In the genomic region with DNA sequence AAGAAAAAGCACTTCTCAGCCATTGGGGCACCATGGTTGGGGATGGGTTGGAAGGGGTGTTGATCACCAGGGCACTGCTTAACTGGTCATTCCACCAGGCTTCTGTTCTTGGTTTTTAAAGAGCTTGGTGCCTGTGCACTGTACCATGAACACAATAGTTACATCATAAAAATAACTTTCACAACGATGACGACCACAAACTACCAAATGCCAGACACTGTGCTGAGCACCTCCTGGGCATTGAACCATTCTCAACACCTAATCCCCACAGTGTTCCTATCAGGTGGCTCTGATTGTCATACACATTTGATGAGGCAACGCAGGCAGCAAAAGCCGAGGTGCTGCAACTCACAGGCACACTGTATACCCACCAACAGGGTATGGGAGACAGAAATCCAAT, we compare ENCODE assay signal across 16 cellular contexts.
DNase-seq lines count a peak whose midpoint lies in the region; ATAC-seq, FAIRE-seq and TF ChIP-seq lines count a peak whose summit lies in the region.
"Had no signal": no experiment of that assay in that cellular context is flagged by ENCODE, and none has a peak within 500 bp of the region (broad histone marks: within the 10 kb centered on the region; RNA-seq: fewer than 3 reads in every experiment).

No MANE protein-coding gene starts in this region.

- TF ChIP-seq POLR2A in sigmoid colon (IDR thresholded peaks at IDR 0.05): no peak

- H3K27ac Mint-ChIP-seq in activated T-helper 2 cell treated with anti-CD3 and anti-CD28 coated beads, Interferon-gamma antibody, Interleukin-2, Interleukin-4, amounts not matched to agents 10 μg/mL and 5 μg/mL and 100 μg/mL, durations not matched to agents 14 hours and 24 hours and 36 hours: no peak overlapping the region
- H3K27ac Mint-ChIP-seq: CD8-positive, alpha-beta T cell; H9 had no signal

- FAIRE-seq in RCC 7860 (lab: Jason Lieb, UNC): peak; percentile 69
- FAIRE-seq: A549 had no signal

- no peaks in the 10 kb centered on the region for H3K36me3 Mint-ChIP-seq in activated T-helper 2 cell treated with anti-CD3 and anti-CD28 coated beads, Interferon-gamma antibody, Interleukin-2, Interleukin-4, amounts not matched to agents 10 μg/mL and 5 μg/mL and 100 μg/mL, durations not matched to agents 14 hours and 24 hours and 36 hours (ENCODE audit: low read depth)
- H3K36me3 Mint-ChIP-seq: CD8-positive, alpha-beta T cell had no signal

- intact Hi-C loops in sigmoid colon (cut with DNase I): no loop called here
- intact Hi-C loops in activated T-helper 2 cell treated with anti-CD3 and anti-CD28 coated beads, Interferon-gamma antibody, Interleukin-2, Interleukin-4, amounts not matched to agents 10 μg/mL and 5 μg/mL and 100 μg/mL, durations not matched to agents 14 hours and 24 hours and 36 hours (cut with micrococcal nuclease): no loop called here

- in situ Hi-C loops in ACHN (cut with HindIII; ENCODE audit: low pct_ligation_motif_present, low pct_unique_long_range_greater_than_20kb, low sequenced_read_pairs): no loop called here

- 78 to 88% methylated on average over 4 of the region's 4 CpGs for WGBS in sigmoid colon, 2 donors

- no peak overlapping the region for H3K4me3 Mint-ChIP-seq in activated T-helper 2 cell treated with anti-CD3 and anti-CD28 coated beads, Interferon-gamma antibody, Interleukin-2, Interleukin-4, amounts not matched to agents 10 μg/mL and 5 μg/mL and 100 μg/mL, durations not matched to agents 14 hours and 24 hours and 36 hours (ENCODE audit: low read depth)
- H3K4me3 Mint-ChIP-seq: CD8-positive, alpha-beta T cell; H9 had no signal

- no peak overlapping the region for H3K4me3 ChIP-seq in sigmoid colon
- H3K4me3 ChIP-seq: A549; BLaER1 treated with 17β-estradiol and CSF1 and Interleukin-3, amounts not matched to agents 10 nM and 100 nM had no signal

- no peaks in the 10 kb centered on the region for H3K9me3 ChIP-seq in sigmoid colon
- H3K9me3 ChIP-seq: A549; BLaER1 treated with 17β-estradiol and CSF1 and Interleukin-3, amounts not matched to agents 10 nM and 100 nM had no signal

- H3K27me3 ChIP-seq in sigmoid colon: peaks cover 0 to 35% (median 4%) of the 10 kb centered on the region in 3 donors
- H3K27me3 ChIP-seq: BLaER1 treated with 17β-estradiol and CSF1 and Interleukin-3, amounts not matched to agents 10 nM and 100 nM had no signal

- DNase-seq in ACHN: peak; percentile 38
- peak; percentile 76 for DNase-seq in RCC 7860 (ENCODE audit: low spot score)
- DNase-seq in kidney glomerular epithelial cell (lab: John Stamatoyannopoulos, UW): peak; percentile 38
- peak; percentile 27 for DNase-seq in sigmoid colon
- DNase-seq in stimulated activated CD8-positive, alpha-beta memory T cell treated with anti-CD3 and anti-CD28 coated beads, Interleukin-4, amount 100 ng/mL, for 48 hours: no peak
- DNase-seq in activated T-helper 2 cell treated with anti-CD3 and anti-CD28 coated beads, Interferon-gamma antibody, Interleukin-2, Interleukin-4, amounts not matched to agents 10 μg/mL and 5 μg/mL and 100 μg/mL, durations not matched to agents 14 hours and 24 hours and 36 hours (ENCODE audit: low spot score): no peak
- DNase-seq: CD8-positive, alpha-beta T cell; DMS153; DMS79; GF-D8; GOT3; H9 had no signal

- H3K27me3 Mint-ChIP-seq in activated T-helper 2 cell treated with anti-CD3 and anti-CD28 coated beads, Interferon-gamma antibody, Interleukin-2, Interleukin-4, amounts not matched to agents 10 μg/mL and 5 μg/mL and 100 μg/mL, durations not matched to agents 14 hours and 24 hours and 36 hours (ENCODE audit: low read depth): peaks cover 1% of the 10 kb centered on the region

- no peak for TF ChIP-seq EP300 in sigmoid colon (IDR thresholded peaks at IDR 0.05)

- H3K4me1 ChIP-seq in sigmoid colon: peaks cover 0 to 12% (median 6%) of the 10 kb centered on the region in 4 donors
- H3K4me1 ChIP-seq: A549 had no signal

- no peaks in the 10 kb centered on the region for H3K9me3 Mint-ChIP-seq in activated T-helper 2 cell treated with anti-CD3 and anti-CD28 coated beads, Interferon-gamma antibody, Interleukin-2, Interleukin-4, amounts not matched to agents 10 μg/mL and 5 μg/mL and 100 μg/mL, durations not matched to agents 14 hours and 24 hours and 36 hours
- H3K9me3 Mint-ChIP-seq: CD8-positive, alpha-beta T cell; H9 had no signal

- no peak overlapping the region for H3K27ac ChIP-seq in sigmoid colon
- H3K27ac ChIP-seq: 22Rv1; A549; BLaER1 treated with 17β-estradiol and CSF1 and Interleukin-3, amounts not matched to agents 10 nM and 100 nM had no signal

- ATAC-seq in GM21526 (IDR thresholded peaks at IDR 0.05; ENCODE audit: low FRiP score, unreplicated experiment): no peak
- ATAC-seq: A549; CD8-positive, alpha-beta T cell had no signal

- H3K4me1 Mint-ChIP-seq in activated T-helper 2 cell treated with anti-CD3 and anti-CD28 coated beads, Interferon-gamma antibody, Interleukin-2, Interleukin-4, amounts not matched to agents 10 μg/mL and 5 μg/mL and 100 μg/mL, durations not matched to agents 14 hours and 24 hours and 36 hours (ENCODE audit: low read depth): no peaks in the 10 kb centered on the region

- no peaks in the 10 kb centered on the region for H3K36me3 ChIP-seq in sigmoid colon
- H3K36me3 ChIP-seq: BLaER1 treated with 17β-estradiol and CSF1 and Interleukin-3, amounts not matched to agents 10 nM and 100 nM had no signal

- no peak for TF ChIP-seq CTCF in sigmoid colon (IDR thresholded peaks at IDR 0.05)

Comparison
In these comparisons a context has a peak if more than half of its experiments do, and no peak if none do; other contexts are left out.
1. DNase-seq: peak in ACHN (single experiment), RCC 7860 (single experiment), kidney glomerular epithelial cell (single experiment) and sigmoid colon (single experiment); none in stimulated activated CD8-positive, alpha-beta memory T cell treated with anti-CD3 and anti-CD28 coated beads, Interleukin-4, amount 100 ng/mL, for 48 hours (single experiment) and activated T-helper 2 cell treated with anti-CD3 and anti-CD28 coated beads, Interferon-gamma antibody, Interleukin-2, Interleukin-4, amounts not matched to agents 10 μg/mL and 5 μg/mL and 100 μg/mL, durations not matched to agents 14 hours and 24 hours and 36 hours (single experiment).